In the genomic region with DNA sequence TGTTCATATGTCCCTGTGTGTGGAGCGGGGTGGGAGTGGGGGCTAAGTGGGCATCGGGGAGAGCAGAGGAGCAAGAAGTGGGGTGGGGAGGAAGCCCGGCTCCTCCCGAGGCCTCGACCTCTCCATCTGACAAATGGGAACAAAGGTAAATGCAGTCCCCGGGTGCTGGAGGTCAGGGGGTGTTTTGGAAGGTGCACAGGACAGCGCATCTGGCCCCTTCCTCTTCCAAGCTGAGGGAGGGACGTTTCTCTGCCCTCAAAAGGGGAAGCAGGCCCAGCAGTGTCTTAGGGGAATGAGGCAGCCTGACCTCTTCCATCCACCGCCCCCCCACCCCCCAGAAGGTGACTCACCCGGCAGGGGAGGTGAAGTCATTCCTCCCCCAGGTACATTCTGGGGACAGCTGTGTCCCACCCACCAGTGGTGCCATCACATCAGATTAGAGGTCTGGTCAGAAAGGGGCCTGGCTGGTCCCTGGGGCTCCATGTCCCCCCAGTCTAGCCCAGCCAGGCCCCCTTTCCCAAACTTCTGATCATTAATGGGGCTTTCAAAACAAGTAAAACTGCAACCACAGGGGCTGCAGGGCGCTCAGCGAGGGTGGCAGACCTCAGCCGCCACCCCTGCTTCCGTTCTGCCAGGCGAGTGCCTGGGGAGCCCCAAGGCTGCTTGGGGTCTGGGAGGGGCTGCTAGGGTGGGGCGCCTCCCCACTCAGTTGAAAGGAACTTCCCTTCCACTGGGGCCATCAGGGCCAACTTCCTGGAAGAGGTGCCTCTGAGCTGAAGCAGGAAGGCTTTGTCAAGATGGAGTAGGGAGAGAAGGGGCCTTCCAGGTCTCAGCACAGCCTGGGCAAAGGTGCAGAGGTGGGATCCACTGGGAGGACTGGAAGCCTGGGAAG, we compare ENCODE assay signal across 8 cellular contexts. TPM values are rescaled to one million over a fixed set of nuclear protein-coding genes. Genes with fewer than 3 reads are reported as not detected.
DNase-seq lines count a peak whose midpoint lies in the region; ATAC-seq, FAIRE-seq and TF ChIP-seq lines count a peak whose summit lies in the region.

No MANE protein-coding gene starts in this region.

- peak; percentile 71 for ATAC-seq in CD4-positive, alpha-beta T cell (ENCODE audit: poor library complexity)
- ATAC-seq in HG02610 (IDR thresholded peaks at IDR 0.05; ENCODE audit: unreplicated experiment) (peak; percentile 40), HepG2 (no peak), GM18867 (IDR thresholded peaks at IDR 0.05; ENCODE audit: unreplicated experiment) (no peak)

- no TSS peak for BruUV-seq in HepG2 (replicated peaks; lab: Mats Ljungman, UMichigan)

- H3K36me3 Mint-ChIP-seq in CD4-positive, alpha-beta T cell (ENCODE audit: low read depth): peaks cover 43% of the 10 kb centered on the region
- H3K36me3 Mint-ChIP-seq in activated naive CD4-positive, alpha-beta T cell treated with anti-CD3 and anti-CD28 coated beads, Interleukin-2, amount 10 ng/mL, durations not matched to agents 7 days and 5 days: peaks cover 28% of the 10 kb centered on the region

- peaks cover 54% of the 10 kb centered on the region for H3K4me1 Mint-ChIP-seq in CD4-positive, alpha-beta T cell (ENCODE audit: low read depth)
- H3K4me1 Mint-ChIP-seq in activated naive CD4-positive, alpha-beta T cell treated with anti-CD3 and anti-CD28 coated beads, Interleukin-2, amount 10 ng/mL, durations not matched to agents 7 days and 5 days: peaks cover 64% of the 10 kb centered on the region

- H3K9me3 ChIP-seq in CD4-positive, alpha-beta T cell (ENCODE audit: control insufficient read depth, low read length): no peaks in the 10 kb centered on the region
- H3K9me3 ChIP-seq in SJCRH30 (replicated peaks) (no peaks in the 10 kb centered on the region), HepG2 (ENCODE audit: low read length) (no peaks in the 10 kb centered on the region)

- H3K9me3 Mint-ChIP-seq in CD4-positive, alpha-beta T cell: no peaks in the 10 kb centered on the region
- H3K9me3 Mint-ChIP-seq in activated naive CD4-positive, alpha-beta T cell treated with anti-CD3 and anti-CD28 coated beads, Interleukin-2, amount 10 ng/mL, durations not matched to agents 7 days and 5 days: no peaks in the 10 kb centered on the region

- peak overlapping the region; percentile 98 for H3K27ac Mint-ChIP-seq in CD4-positive, alpha-beta T cell
- H3K27ac Mint-ChIP-seq in activated naive CD4-positive, alpha-beta T cell treated with anti-CD3 and anti-CD28 coated beads, Interleukin-2, amount 10 ng/mL, durations not matched to agents 7 days and 5 days: peak overlapping the region; percentile 94

- H4K20me1 ChIP-seq in HepG2 (ENCODE audit: insufficient read depth, low read length): no peaks in the 10 kb centered on the region

- peak; percentile 61 to 85 (median 80) for DNase-seq in CD4-positive, alpha-beta T cell
- DNase-seq in SJCRH30: peak; percentile 22 to 31
- DNase-seq in activated naive CD4-positive, alpha-beta T cell treated with anti-CD3 and anti-CD28 coated beads, Interleukin-2, amount 10 ng/mL, durations not matched to agents 7 days and 5 days: peak; percentile 86
- no peak for DNase-seq in HepG2 (ENCODE audit: low spot score)
- peak; percentile 76 for DNase-seq in stimulated activated naive CD4-positive, alpha-beta T cell treated with Interleukin-2 at 50 U/mL for 16 hours (lab: John Stamatoyannopoulos, UW)
- DNase-seq in DMS79 treated with DMSO at 0.1 percent for 48 hours (lab: John Stamatoyannopoulos, UW): no peak

- H3K4me2 ChIP-seq in HepG2 (ENCODE audit: low read depth, low read length): no peak overlapping the region

- no peak for TF ChIP-seq RAD21 in HepG2 (CRISPR knock-in tag; IDR thresholded peaks at IDR 0.05)

- H3K27me3 Mint-ChIP-seq in CD4-positive, alpha-beta T cell: no peaks in the 10 kb centered on the region
- peaks cover 4% of the 10 kb centered on the region for H3K27me3 Mint-ChIP-seq in activated naive CD4-positive, alpha-beta T cell treated with anti-CD3 and anti-CD28 coated beads, Interleukin-2, amount 10 ng/mL, durations not matched to agents 7 days and 5 days

- H3K27me3 ChIP-seq in CD4-positive, alpha-beta T cell (ENCODE audit: control insufficient read depth, insufficient read depth, low read length): no peaks in the 10 kb centered on the region
- H3K27me3 ChIP-seq in SJCRH30 (no peaks in the 10 kb centered on the region), HepG2 (ENCODE audit: control insufficient read depth in 1 of 2, insufficient read depth in 2 of 2, low read length in 2 of 2) (peaks cover 0 to 11% of the 10 kb centered on the region in 2 experiments; a peak in 1 of 5 replicates)

- no peak for TF ChIP-seq POLR2A in HepG2 (IDR thresholded peaks at IDR 0.05; ENCODE audit: insufficient read depth in 1 of 2, low read depth in 2 of 2, low read length in 2 of 2)

- no peak for TF ChIP-seq CTCF in CD4-positive, alpha-beta T cell (IDR thresholded peaks at IDR 0.05)
- TF ChIP-seq CTCF in HepG2 (CRISPR knock-in tag; IDR thresholded peaks at IDR 0.05): no peak

- in situ Hi-C loops in HepG2 (cut with HindIII; ENCODE audit: extremely low pct_ligation_motif_present, low pct_unique_long_range_greater_than_20kb): no loop called here

- H3K9ac ChIP-seq in HepG2 (ENCODE audit: insufficient read depth, low read depth, low read length): no peak overlapping the region

- H3K4me3 Mint-ChIP-seq in CD4-positive, alpha-beta T cell: peak overlapping the region; percentile 84
- peak overlapping the region; percentile 70 for H3K4me3 Mint-ChIP-seq in activated naive CD4-positive, alpha-beta T cell treated with anti-CD3 and anti-CD28 coated beads, Interleukin-2, amount 10 ng/mL, durations not matched to agents 7 days and 5 days

- CTCF ChIA-PET in CD4-positive, alpha-beta T cell (lab: Charles Lee): interaction anchor here (0.9 to 1.2 kb wide), 2 partner anchors 9 to 87 kb away, joined by 3 to 6 read pairs; no protein-coding TSS in a partner anchor
- CTCF ChIA-PET in activated naive CD4-positive, alpha-beta T cell treated with anti-CD3 and anti-CD28 coated beads, Interleukin-2, amount 10 ng/mL, durations not matched to agents 7 days and 5 days (lab: Charles Lee): interaction anchor here (1.5 kb wide), 1 partner anchor 10 kb away, joined by 3 read pairs; no protein-coding TSS in a partner anchor
- CTCF ChIA-PET in HepG2 (lab: Yijun Ruan, JAX; ENCODE audit: low intra/inter-chr PET ratio, low total read pairs): no interaction called here

- intact Hi-C loops in CD4-positive, alpha-beta T cell (cut with DNase I, micrococcal nuclease): loop anchor here in 1 of 2 experiments (1.0 to 2.0 kb wide), 2 partner anchors 8 to 22 kb away; no protein-coding TSS in a partner anchor
- intact Hi-C loops in HepG2 (cut with micrococcal nuclease; ENCODE audit: unreplicated experiment): no loop called here

- POLR2A ChIA-PET in CD4-positive, alpha-beta T cell (lab: Charles Lee): interaction anchor here (0.6 to 12.9 kb wide), 11 partner anchors 8 to 597 kb away, joined by 3 to 218 read pairs (median 3); no protein-coding TSS in a partner anchor
- POLR2A ChIA-PET in HepG2 (lab: Yijun Ruan, JAX): interaction anchor here (0.5 kb wide), 1 partner anchor 25 kb away, joined by 4 read pairs; a partner anchor contains a TSS

- TF ChIP-seq EP300 in HepG2 (IDR thresholded peaks at IDR 0.05; ENCODE audit: low read depth in 2 of 2, low read length in 2 of 2) (no peak), HepG2 (CRISPR knock-in tag; IDR thresholded peaks at IDR 0.05; ENCODE audit: borderline replicate concordance) (no peak)

- FAIRE-seq in HepG2 (lab: Jason Lieb, UNC): no peak

- 22% methylated on average over 9 of the region's 16 CpGs for WGBS in HepG2 (ENCODE audit: low lambda C conversion rate)

- H3K4me3 ChIP-seq in SJCRH30: no peak overlapping the region
- H3K4me3 ChIP-seq in HepG2 (replicated peaks in 1 of 3; ENCODE audit: insufficient read depth in 1 of 3, low read depth in 2 of 3, low read length in 3 of 3): no peak overlapping the region

- H3K4me1 ChIP-seq in SJCRH30 (peaks cover 38% of the 10 kb centered on the region), HepG2 (ENCODE audit: insufficient read depth, low read length) (peaks cover 40% of the 10 kb centered on the region)

- no peak overlapping the region for H2AFZ ChIP-seq in HepG2 (ENCODE audit: low read length)

- peak overlapping the region; percentile 98 for H3K27ac ChIP-seq in CD4-positive, alpha-beta T cell (ENCODE audit: low read depth, low read length)
- H3K27ac ChIP-seq in SJCRH30 (peak overlapping the region; percentile 65), HepG2 (ENCODE audit: extremely low read length, insufficient read depth, low read length) (no peak overlapping the region)

- no peaks in the 10 kb centered on the region for H3K79me2 ChIP-seq in HepG2 (ENCODE audit: insufficient read depth, low read length)

- peaks cover 23% of the 10 kb centered on the region for H3K36me3 ChIP-seq in SJCRH30
- H3K36me3 ChIP-seq in HepG2 (replicated peaks in 1 of 2; ENCODE audit: control insufficient read depth in 1 of 2, insufficient read depth in 2 of 2, low read length in 2 of 2): no peaks in the 10 kb centered on the region

RNA-seq across cellular contexts. Expression of a gene that starts 10.7 kb away (rescaled TPM):
- 10 to 100 TPM; 96.7 to 99.8 TPM for total RNA-seq in CD4-positive, alpha-beta T cell
- total RNA-seq in SJCRH30 (2014; rRNA removed; shearing (Covaris generic)): 20.3 and 25.2 TPM in 2 replicates
- total RNA-seq in HepG2 (2016; rRNA removed; fragmentation: Illumina TruSeq; extraction: Trizol): 0.44 TPM in 1 of 2 replicates, not detected in the other
- total RNA-seq in HepG2 (2016; cell fraction: cytosol; rRNA removed; fragmentation: Illumina TruSeq; extraction: Trizol; ENCODE audit: low read depth): not detected in 2 replicates
- total RNA-seq in HepG2 (2016; cell fraction: insoluble cytoplasmic fraction; rRNA removed; fragmentation: Illumina TruSeq; extraction: Trizol): 0.18 and 0.80 TPM in 2 replicates
- total RNA-seq in HepG2 (2016; cell fraction: membrane; rRNA removed; fragmentation: Illumina TruSeq; extraction: Trizol): 0.22 and 0.24 TPM in 2 replicates
- total RNA-seq in HepG2 (2016; cell fraction: nucleus; rRNA removed; fragmentation: Illumina TruSeq; extraction: Trizol): 0.19 and 0.81 TPM in 2 replicates
- polyA plus RNA-seq in HepG2 (2011; rRNA removed): 1.5 and 1.6 TPM in 2 replicates
- 1.1 and 2.1 TPM in 2 replicates for polyA plus RNA-seq in HepG2 (2011; cell fraction: cytosol; rRNA removed)
- 3.6 and 4.6 TPM in 2 replicates for polyA plus RNA-seq in HepG2 (2011; cell fraction: nucleus; rRNA removed)
- 0.72 and 1.2 TPM in 2 replicates for polyA plus RNA-seq in HepG2 (2012)
- polyA plus RNA-seq in HepG2 (2016; cell fraction: cytosol; fragmentation: Illumina TruSeq; extraction: Trizol; ENCODE audit: low read depth): 0.07 and 0.11 TPM in 2 replicates
- 0.16 TPM in 1 of 2 replicates, not detected in the other for polyA plus RNA-seq in HepG2 (2016; cell fraction: insoluble cytoplasmic fraction; fragmentation: Illumina TruSeq; extraction: Trizol; ENCODE audit: low read depth)
- polyA plus RNA-seq in HepG2 (2016; cell fraction: membrane; fragmentation: Illumina TruSeq; extraction: Trizol; ENCODE audit: low read depth): 0.12 and 0.18 TPM in 2 replicates
- 0.70 and 1.00 TPM in 2 replicates for polyA plus RNA-seq in HepG2 (2016; cell fraction: nucleus; fragmentation: Illumina TruSeq; extraction: Trizol; ENCODE audit: insufficient read depth, low read depth)
- 3.4 and 11.1 TPM in 2 replicates for polyA minus RNA-seq in HepG2 (2011; rRNA and poly(A)+ RNA removed; ENCODE audit: low replicate concordance)
- 1.5 TPM in 2 replicates for polyA minus RNA-seq in HepG2 (2011; cell fraction: cytosol; rRNA and poly(A)+ RNA removed)
- 2.4 and 4.6 TPM in 2 replicates for polyA minus RNA-seq in HepG2 (2011; cell fraction: nucleus; rRNA and poly(A)+ RNA removed)

RNA-seq across cellular contexts. Expression of a gene that starts 25.0 kb away (rescaled TPM):
- 10 to 100 TPM; 24.1 to 24.5 TPM for total RNA-seq in CD4-positive, alpha-beta T cell
- total RNA-seq in SJCRH30 (2014; rRNA removed; shearing (Covaris generic)): 38.5 and 41.5 TPM in 2 replicates
- 16.7 and 20.3 TPM in 2 replicates for total RNA-seq in HepG2 (2016; rRNA removed; fragmentation: Illumina TruSeq; extraction: Trizol)
- 3.4 and 3.6 TPM in 2 replicates for total RNA-seq in HepG2 (2016; cell fraction: cytosol; rRNA removed; fragmentation: Illumina TruSeq; extraction: Trizol; ENCODE audit: low read depth)
- 13.2 and 21.6 TPM in 2 replicates for total RNA-seq in HepG2 (2016; cell fraction: insoluble cytoplasmic fraction; rRNA removed; fragmentation: Illumina TruSeq; extraction: Trizol)
- total RNA-seq in HepG2 (2016; cell fraction: membrane; rRNA removed; fragmentation: Illumina TruSeq; extraction: Trizol): 6.7 and 7.9 TPM in 2 replicates
- total RNA-seq in HepG2 (2016; cell fraction: nucleus; rRNA removed; fragmentation: Illumina TruSeq; extraction: Trizol): 18.7 and 21.1 TPM in 2 replicates
- polyA plus RNA-seq in HepG2 (2011; rRNA removed): 10.2 and 14.6 TPM in 2 replicates
- 5.0 and 10.7 TPM in 2 replicates for polyA plus RNA-seq in HepG2 (2011; cell fraction: cytosol; rRNA removed)
- 126 and 171 TPM in 2 replicates for polyA plus RNA-seq in HepG2 (2011; cell fraction: nucleus; rRNA removed)
- 10.2 and 14.9 TPM in 2 replicates for polyA plus RNA-seq in HepG2 (2012)
- polyA plus RNA-seq in HepG2 (2016; cell fraction: cytosol; fragmentation: Illumina TruSeq; extraction: Trizol; ENCODE audit: low read depth): 1.2 and 1.3 TPM in 2 replicates
- polyA plus RNA-seq in HepG2 (2016; cell fraction: insoluble cytoplasmic fraction; fragmentation: Illumina TruSeq; extraction: Trizol; ENCODE audit: low read depth): 10.1 and 12.8 TPM in 2 replicates
- polyA plus RNA-seq in HepG2 (2016; cell fraction: membrane; fragmentation: Illumina TruSeq; extraction: Trizol; ENCODE audit: low read depth): 3.8 and 4.4 TPM in 2 replicates
- 43.7 and 48.3 TPM in 2 replicates for polyA plus RNA-seq in HepG2 (2016; cell fraction: nucleus; fragmentation: Illumina TruSeq; extraction: Trizol; ENCODE audit: insufficient read depth, low read depth)
- 16.2 and 23.5 TPM in 2 replicates for polyA minus RNA-seq in HepG2 (2011; rRNA and poly(A)+ RNA removed; ENCODE audit: low replicate concordance)
- 7.9 and 8.9 TPM in 2 replicates for polyA minus RNA-seq in HepG2 (2011; cell fraction: cytosol; rRNA and poly(A)+ RNA removed)
- 10.3 and 10.4 TPM in 2 replicates for polyA minus RNA-seq in HepG2 (2011; cell fraction: nucleus; rRNA and poly(A)+ RNA removed)

RNA-seq across cellular contexts. Expression of a gene that starts 28.5 kb away (rescaled TPM):
- total RNA-seq in CD4-positive, alpha-beta T cell: 1 to 10 TPM; 4.3 to 5.6 TPM
- 5.0 and 5.1 TPM in 2 replicates for total RNA-seq in SJCRH30 (2014; rRNA removed; shearing (Covaris generic))
- total RNA-seq in HepG2 (2016; rRNA removed; fragmentation: Illumina TruSeq; extraction: Trizol): 2.5 and 3.0 TPM in 2 replicates
- 1.8 and 2.7 TPM in 2 replicates for total RNA-seq in HepG2 (2016; cell fraction: cytosol; rRNA removed; fragmentation: Illumina TruSeq; extraction: Trizol; ENCODE audit: low read depth)
- 1.6 and 2.7 TPM in 2 replicates for total RNA-seq in HepG2 (2016; cell fraction: insoluble cytoplasmic fraction; rRNA removed; fragmentation: Illumina TruSeq; extraction: Trizol)
- 3.0 and 4.1 TPM in 2 replicates for total RNA-seq in HepG2 (2016; cell fraction: membrane; rRNA removed; fragmentation: Illumina TruSeq; extraction: Trizol)
- total RNA-seq in HepG2 (2016; cell fraction: nucleus; rRNA removed; fragmentation: Illumina TruSeq; extraction: Trizol): 2.9 and 4.3 TPM in 2 replicates
- polyA plus RNA-seq in HepG2 (2011; rRNA removed): 1.5 and 1.7 TPM in 2 replicates
- polyA plus RNA-seq in HepG2 (2011; cell fraction: cytosol; rRNA removed): 0.54 and 0.68 TPM in 2 replicates
- polyA plus RNA-seq in HepG2 (2011; cell fraction: nucleus; rRNA removed): 4.0 and 6.8 TPM in 2 replicates
- 0.59 and 0.83 TPM in 2 replicates for polyA plus RNA-seq in HepG2 (2012)
- 2.5 and 2.6 TPM in 2 replicates for polyA plus RNA-seq in HepG2 (2016; cell fraction: cytosol; fragmentation: Illumina TruSeq; extraction: Trizol; ENCODE audit: low read depth)
- polyA plus RNA-seq in HepG2 (2016; cell fraction: insoluble cytoplasmic fraction; fragmentation: Illumina TruSeq; extraction: Trizol; ENCODE audit: low read depth): 2.2 and 3.8 TPM in 2 replicates
- 3.3 and 3.7 TPM in 2 replicates for polyA plus RNA-seq in HepG2 (2016; cell fraction: membrane; fragmentation: Illumina TruSeq; extraction: Trizol; ENCODE audit: low read depth)
- 6.7 and 9.8 TPM in 2 replicates for polyA plus RNA-seq in HepG2 (2016; cell fraction: nucleus; fragmentation: Illumina TruSeq; extraction: Trizol; ENCODE audit: insufficient read depth, low read depth)
- 0.62 and 22.8 TPM in 2 replicates for polyA minus RNA-seq in HepG2 (2011; rRNA and poly(A)+ RNA removed; ENCODE audit: low replicate concordance)
- 0.62 and 1.5 TPM in 2 replicates for polyA minus RNA-seq in HepG2 (2011; cell fraction: cytosol; rRNA and poly(A)+ RNA removed)
- 1.5 and 2.2 TPM in 2 replicates for polyA minus RNA-seq in HepG2 (2011; cell fraction: nucleus; rRNA and poly(A)+ RNA removed)

RNA-seq across cellular contexts. Expression of a gene that starts 54.1 kb away (rescaled TPM):
- total RNA-seq in CD4-positive, alpha-beta T cell: not detected
- not detected in 2 replicates for total RNA-seq in SJCRH30 (2014; rRNA removed; shearing (Covaris generic))
- total RNA-seq in HepG2 (2016; rRNA removed; fragmentation: Illumina TruSeq; extraction: Trizol): not detected in 2 replicates
- total RNA-seq in HepG2 (2016; cell fraction: cytosol; rRNA removed; fragmentation: Illumina TruSeq; extraction: Trizol; ENCODE audit: low read depth): not detected in 2 replicates
- not detected in 2 replicates for total RNA-seq in HepG2 (2016; cell fraction: insoluble cytoplasmic fraction; rRNA removed; fragmentation: Illumina TruSeq; extraction: Trizol)
- not detected in 2 replicates for total RNA-seq in HepG2 (2016; cell fraction: membrane; rRNA removed; fragmentation: Illumina TruSeq; extraction: Trizol)
- not detected in 2 replicates for total RNA-seq in HepG2 (2016; cell fraction: nucleus; rRNA removed; fragmentation: Illumina TruSeq; extraction: Trizol)
- not detected in 2 replicates for polyA plus RNA-seq in HepG2 (2011; rRNA removed)
- not detected in 2 replicates for polyA plus RNA-seq in HepG2 (2011; cell fraction: cytosol; rRNA removed)
- polyA plus RNA-seq in HepG2 (2011; cell fraction: nucleus; rRNA removed): not detected in 2 replicates
- polyA plus RNA-seq in HepG2 (2012): not detected in 2 replicates
- not detected in 2 replicates for polyA plus RNA-seq in HepG2 (2016; cell fraction: cytosol; fragmentation: Illumina TruSeq; extraction: Trizol; ENCODE audit: low read depth)
- not detected in 2 replicates for polyA plus RNA-seq in HepG2 (2016; cell fraction: insoluble cytoplasmic fraction; fragmentation: Illumina TruSeq; extraction: Trizol; ENCODE audit: low read depth)
- polyA plus RNA-seq in HepG2 (2016; cell fraction: membrane; fragmentation: Illumina TruSeq; extraction: Trizol; ENCODE audit: low read depth): not detected in 2 replicates
- polyA plus RNA-seq in HepG2 (2016; cell fraction: nucleus; fragmentation: Illumina TruSeq; extraction: Trizol; ENCODE audit: insufficient read depth, low read depth): not detected in 2 replicates
- not detected in 2 replicates for polyA minus RNA-seq in HepG2 (2011; rRNA and poly(A)+ RNA removed; ENCODE audit: low replicate concordance)
- not detected in 2 replicates for polyA minus RNA-seq in HepG2 (2011; cell fraction: cytosol; rRNA and poly(A)+ RNA removed)
- not detected in 2 replicates for polyA minus RNA-seq in HepG2 (2011; cell fraction: nucleus; rRNA and poly(A)+ RNA removed)

Comparison
In these comparisons a context has a peak if more than half of its experiments do, and no peak if none do; other contexts are left out.
1. ATAC-seq: peak in CD4-positive, alpha-beta T cell (single experiment) and HG02610 (single experiment); none in HepG2 (single experiment) and GM18867 (single experiment).
2. DNase-seq: peak in CD4-positive, alpha-beta T cell (10 of 10), SJCRH30 (2 of 2), activated naive CD4-positive, alpha-beta T cell treated with anti-CD3 and anti-CD28 coated beads, Interleukin-2, amount 10 ng/mL, durations not matched to agents 7 days and 5 days (single experiment) and stimulated activated naive CD4-positive, alpha-beta T cell treated with Interleukin-2 at 50 U/mL for 16 hours (single experiment); none in HepG2 (single experiment) and DMS79 treated with DMSO at 0.1 percent for 48 hours (single experiment).
3. RNA of a gene that starts 10.7 kb away (total RNA-seq): 96.7 to 99.8 TPM in CD4-positive, alpha-beta T cell and 20.3 to 25.2 TPM in SJCRH30; 0.18 to 0.81 TPM in HepG2; every median in the first group is over 10 times any median in the second.